In genomic region chr4:92303621-92304027, GRCh38 we compare ENCODE assay signal across 10 cellular contexts. TPM values are rescaled to one million over a fixed set of nuclear protein-coding genes. Genes with fewer than 3 reads are reported as not detected.
A peak's percentile ranks its signal among the peaks of the same experiment; 100 is the strongest.
DNase-seq lines count a peak whose midpoint lies in the region; ATAC-seq and TF ChIP-seq lines count a peak whose summit lies in the region.
"Had no signal": no experiment of that assay in that cellular context is flagged by ENCODE, and none has a peak within 500 bp of the region (broad histone marks: within the 10 kb centered on the region; RNA-seq: fewer than 3 reads in every experiment).

TSS of gene GRID2 (plus strand) at chr4:92303966.

- CTCF ChIA-PET in A673 (lab: Charles Lee): no interaction called here

- no peak within 1 kb of the TSS for H2BK12ac ChIP-seq in mesenchymal stem cell (ENCODE audit: low read length in 2 of 2)

- H3K36me3 ChIP-seq in A673 (ENCODE audit: insufficient read depth, low read length, poor library complexity, severe bottlenecking) (no peaks in the 10 kb centered on the region), mesenchymal stem cell (ENCODE audit: control insufficient read depth in 1 of 2, insufficient read depth in 2 of 2, low read depth in 1 of 2, low read length in 2 of 2) (no peaks in the 10 kb centered on the region), prostate gland (no peaks in the 10 kb centered on the region)
- H3K36me3 ChIP-seq: SJSA1 had no signal

- no peak for ATAC-seq in GM18868 (IDR thresholded peaks at IDR 0.05; ENCODE audit: unreplicated experiment)

- H3K4me3 ChIP-seq in A673 (ENCODE audit: low read depth, low read length, poor library complexity, severe bottlenecking) (peak within 1 kb of the TSS; percentile 46), mesenchymal stem cell (ENCODE audit: insufficient read depth in 1 of 2, low read depth in 1 of 2, low read length in 2 of 2) (peak within 1 kb of the TSS; percentile 50 to 64), prostate gland (peak within 1 kb of the TSS in 1 of 2 donors; percentile 22)

- WGBS in mesenchymal stem cell: under 1% methylated on average over 29 of the region's 29 CpGs
- 1% methylated on average over 29 of the region's 29 CpGs for WGBS in prostate gland

- H3K27me3 ChIP-seq in A673 (replicated peaks; ENCODE audit: insufficient read depth, low read depth, low read length, poor library complexity) (peaks cover 17% of the 10 kb centered on the region), mesenchymal stem cell (ENCODE audit: control insufficient read depth in 1 of 2, insufficient read depth in 1 of 2, low read length in 2 of 2) (peaks cover 4 to 68% of the 10 kb centered on the region in 2 experiments), prostate gland (replicated peaks; ENCODE audit: insufficient read depth) (peaks cover 2% of the 10 kb centered on the region)

- no peak within 1 kb of the TSS for H3K18ac ChIP-seq in mesenchymal stem cell (ENCODE audit: low read depth in 1 of 2, low read length in 2 of 2)

- H3K4me1 ChIP-seq in A673 (ENCODE audit: insufficient read depth, low read length, poor library complexity, severe bottlenecking): no peaks in the 10 kb centered on the region
- H3K4me1 ChIP-seq in mesenchymal stem cell (ENCODE audit: control insufficient read depth, insufficient read depth, low read depth, low read length): peaks cover 17% of the 10 kb centered on the region
- H3K4me1 ChIP-seq in prostate gland (replicated peaks): no peaks in the 10 kb centered on the region

- no peak within 1 kb of the TSS for H3K9ac ChIP-seq in mesenchymal stem cell (ENCODE audit: low read length)

- BruUV-seq in A673 (replicated peaks; lab: Mats Ljungman, UMichigan): no TSS peak

- H4K91ac ChIP-seq in mesenchymal stem cell (ENCODE audit: low read length): no peak within 1 kb of the TSS

- H3K9me3 ChIP-seq in A673 (ENCODE audit: low read depth, low read length, poor library complexity, severe bottlenecking) (no peaks in the 10 kb centered on the region), mesenchymal stem cell (ENCODE audit: control insufficient read depth, low read length) (no peaks in the 10 kb centered on the region), prostate gland (no peaks in the 10 kb centered on the region)
- H3K9me3 ChIP-seq: SJSA1 had no signal

- no peak within 1 kb of the TSS for H2BK120ac ChIP-seq in mesenchymal stem cell (ENCODE audit: low read depth, low read length)

- H2AK5ac ChIP-seq in mesenchymal stem cell (ENCODE audit: low read length, severe bottlenecking): no peak within 1 kb of the TSS

- no peaks in the 10 kb centered on the region for H3K79me1 ChIP-seq in mesenchymal stem cell (replicated peaks; ENCODE audit: low read length, poor library complexity, severe bottlenecking)

- H4K8ac ChIP-seq in mesenchymal stem cell (ENCODE audit: low read length): no peak within 1 kb of the TSS

- DNase-seq in A673 (ENCODE audit: low spot score): peak; percentile 20
- peak; percentile 17 for DNase-seq in LHCN-M2 (ENCODE audit: low read depth)
- DNase-seq in cerebellum (ENCODE audit: low spot score): peak; percentile 76
- peak; percentile 0 for DNase-seq in mesenchymal stem cell
- no peak for DNase-seq in prostate gland (ENCODE audit: low spot score)
- no peak for DNase-seq in activated naive CD4-positive, alpha-beta T cell (lab: John Stamatoyannopoulos, UW)
- no peak for DNase-seq in NCI-H187 treated with DMSO at 0.1 percent for 48 hours (lab: John Stamatoyannopoulos, UW)

- no peak within 1 kb of the TSS for H2BK5ac ChIP-seq in mesenchymal stem cell (ENCODE audit: low read depth, low read length, poor library complexity, severe bottlenecking)

- TF ChIP-seq POLR2A in prostate gland (IDR thresholded peaks at IDR 0.05): no peak

- H3K23ac ChIP-seq in mesenchymal stem cell (ENCODE audit: low read length in 2 of 2): no peak within 1 kb of the TSS

- H3K14ac ChIP-seq in mesenchymal stem cell (ENCODE audit: low read length in 2 of 2): no peak within 1 kb of the TSS

- H3K4me2 ChIP-seq in mesenchymal stem cell (ENCODE audit: low read length, poor library complexity, severe bottlenecking): peak within 1 kb of the TSS; percentile 91

- intact Hi-C loops in A673 (cut with micrococcal nuclease; ENCODE audit: unreplicated experiment) (no loop called here), prostate gland (cut with DNase I) (no loop called here)

- no peak within 1 kb of the TSS for H3K4ac ChIP-seq in mesenchymal stem cell (ENCODE audit: low read depth in 1 of 2, low read length in 2 of 2)

- peak within 1 kb of the TSS; percentile 69 for H2BK15ac ChIP-seq in mesenchymal stem cell (ENCODE audit: low read depth, poor library complexity, severe bottlenecking)

- POLR2A ChIA-PET in A673 (lab: Charles Lee; ENCODE audit: low non-redundant PET): no interaction called here

- TF ChIP-seq CTCF in A673 (conservative IDR thresholded peaks at IDR 0.05; ENCODE audit: low read depth, low read length) (no peak), prostate gland (IDR thresholded peaks at IDR 0.05) (no peak)

- H2AFZ ChIP-seq in mesenchymal stem cell (ENCODE audit: low read depth, low read length): no peak within 1 kb of the TSS

- H3K27ac ChIP-seq in A673 (ENCODE audit: low read depth, low read length, poor library complexity, severe bottlenecking) (no peak within 1 kb of the TSS), mesenchymal stem cell (ENCODE audit: low read length, poor library complexity, severe bottlenecking) (no peak within 1 kb of the TSS), prostate gland (no peak within 1 kb of the TSS)
- H3K27ac ChIP-seq: SJSA1 had no signal

RNA-seq across cellular contexts. Expression of gene GRID2, which starts in this region (rescaled TPM):
- total RNA-seq in A673 (2021) (not detected in 2 replicates), LHCN-M2 (2014; rRNA removed) (not detected in 2 replicates), cerebellum (194 TPM), prostate gland (10 to 100 TPM in 1 of 2 donors, under 1 TPM in 1; 0.09 to 11.0 TPM)
- polyA plus RNA-seq in LHCN-M2 (2012): not detected
- polyA plus RNA-seq in mesenchymal stem cell (2013, experiment 1 of 2): not detected
- polyA plus RNA-seq in mesenchymal stem cell (2013, experiment 2 of 2): under 0.01 TPM
- total RNA-seq: pulmonary artery endothelial cell, SJSA1 had no signal

Comparison
In these comparisons a context has a peak if more than half of its experiments do, and no peak if none do; other contexts are left out.
1. RNA of gene GRID2 (total RNA-seq): 194 TPM in cerebellum (single experiment); 0.09 to 11.0 TPM in prostate gland, not detected in A673 and not detected in LHCN-M2; every median in the first group is over 10 times any median in the second.
2. Peak in DNase-seq and H3K4me3 ChIP-seq in A673; RNA of the gene not detected or under 1 TPM.
3. Peak in DNase-seq in LHCN-M2; RNA of the gene not detected or under 1 TPM.
4. DNase-seq: peak in cerebellum (single experiment) and mesenchymal stem cell (single experiment); none in prostate gland (single experiment), activated naive CD4-positive, alpha-beta T cell (0 of 4) and NCI-H187 treated with DMSO at 0.1 percent for 48 hours (single experiment).